In the genomic region with DNA sequence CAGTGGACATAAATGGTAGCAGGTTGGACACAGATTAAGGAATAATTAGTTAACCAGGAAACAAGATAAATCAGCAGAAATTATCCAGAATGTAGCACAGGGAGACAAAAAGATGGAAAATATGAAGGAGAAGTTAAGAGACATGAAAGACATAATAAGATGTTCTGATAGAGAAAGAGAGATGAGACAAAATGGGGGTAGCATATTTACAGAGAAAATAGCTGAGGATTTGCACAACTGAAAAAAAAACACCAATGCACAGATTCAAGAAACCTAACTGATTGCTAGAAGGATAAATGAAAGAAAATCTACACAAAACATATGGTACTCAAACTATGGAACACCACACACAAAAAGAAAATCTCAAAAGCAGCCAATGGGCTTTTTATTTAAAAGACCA, we compare ENCODE assay signal across 8 cellular contexts. TPM values are rescaled to one million over a fixed set of nuclear protein-coding genes. Genes with fewer than 3 reads are reported as not detected.
DNase-seq lines count a peak whose midpoint lies in the region; ATAC-seq and TF ChIP-seq lines count a peak whose summit lies in the region.

No MANE protein-coding gene starts in this region.

- DNase-seq in right atrium auricular region (ENCODE audit: low spot score): no peak
- DNase-seq in Right ventricle myocardium superior: no peak
- DNase-seq in astrocyte of the spinal cord (ENCODE audit: low read depth, low spot score): no peak
- no peak for DNase-seq in vagina (ENCODE audit: extremely low spot score in 2 of 2)
- DNase-seq in NCI-H2196 (lab: John Stamatoyannopoulos, UW; ENCODE audit: unreplicated experiment): no peak
- DNase-seq in SHP77 treated with DMSO at 0.1 percent for 48 hours (lab: John Stamatoyannopoulos, UW): no peak

- peak overlapping the region; percentile 54 to 66 for H3K4me3 ChIP-seq in right atrium auricular region
- H3K4me3 ChIP-seq in astrocyte of the spinal cord (ENCODE audit: low read depth, low read length): peak overlapping the region; percentile 51
- peak overlapping the region; percentile 58 for H3K4me3 ChIP-seq in mononuclear cell (ENCODE audit: low read length)
- H3K4me3 ChIP-seq in vagina: peak overlapping the region; percentile 60 to 61

- H3K36me3 ChIP-seq in right atrium auricular region (no peaks in the 10 kb centered on the region), vagina (no peaks in the 10 kb centered on the region)

- no peak for TF ChIP-seq POLR2A in vagina (IDR thresholded peaks at IDR 0.05)

- ATAC-seq in Right ventricle myocardium superior (ENCODE audit: poor library complexity): no peak
- ATAC-seq in GM21423 (IDR thresholded peaks at IDR 0.05; ENCODE audit: unreplicated experiment): no peak

- H3K27ac ChIP-seq in right atrium auricular region (peak overlapping the region; percentile 61 to 64), vagina (peak overlapping the region; percentile 74)

- H3K4me1 ChIP-seq in right atrium auricular region: peaks cover 0 to 4% of the 10 kb centered on the region in 2 donors
- peaks cover 47% of the 10 kb centered on the region for H3K4me1 ChIP-seq in mononuclear cell (ENCODE audit: insufficient read depth, low read length)
- H3K4me1 ChIP-seq in vagina: peaks cover 13% of the 10 kb centered on the region

- TF ChIP-seq CTCF in right atrium auricular region (IDR thresholded peaks at IDR 0.05) (no peak), astrocyte of the spinal cord (IDR thresholded peaks at IDR 0.05; ENCODE audit: low read depth, low read length) (no peak), vagina (IDR thresholded peaks at IDR 0.05) (no peak)

- in situ Hi-C loops in astrocyte of the spinal cord (cut with HindIII; ENCODE audit: low sequenced_read_pairs): no loop called here

- H3K27me3 ChIP-seq in right atrium auricular region (no peaks in the 10 kb centered on the region), mononuclear cell (ENCODE audit: insufficient read depth, low read length) (no peaks in the 10 kb centered on the region), vagina (no peaks in the 10 kb centered on the region)

- intact Hi-C loops in Right ventricle myocardium superior (cut with DNase I) (no loop called here), vagina (cut with DNase I) (no loop called here)

- H3K9me3 ChIP-seq in right atrium auricular region (no peaks in the 10 kb centered on the region), mononuclear cell (ENCODE audit: low read depth, low read length) (no peaks in the 10 kb centered on the region), vagina (no peaks in the 10 kb centered on the region)

RNA-seq across cellular contexts. Expression of a gene that starts 34.6 kb away (rescaled TPM):
- 1 to 10 TPM; 7.5 to 9.8 TPM for total RNA-seq in right atrium auricular region
- total RNA-seq in Right ventricle myocardium superior: 5.6 TPM
- total RNA-seq in mononuclear cell: 5.9 TPM
- total RNA-seq in vagina: 12.5 TPM

RNA-seq across cellular contexts. Expression of a gene that starts 35.0 kb away (rescaled TPM):
- total RNA-seq in right atrium auricular region (1 to 10 TPM; 1.3 to 1.4 TPM), Right ventricle myocardium superior (not detected), mononuclear cell (1.6 TPM), vagina (not detected)

RNA-seq across cellular contexts. Expression of a gene that starts 53.0 kb away (rescaled TPM):
- 10 to 100 TPM; 28.0 to 46.2 TPM for total RNA-seq in right atrium auricular region
- 28.3 TPM for total RNA-seq in Right ventricle myocardium superior
- total RNA-seq in mononuclear cell: 107 TPM
- 74.2 TPM for total RNA-seq in vagina
